Comparison of ENCODE assay signal across 1 cellular context in the genomic region with DNA sequence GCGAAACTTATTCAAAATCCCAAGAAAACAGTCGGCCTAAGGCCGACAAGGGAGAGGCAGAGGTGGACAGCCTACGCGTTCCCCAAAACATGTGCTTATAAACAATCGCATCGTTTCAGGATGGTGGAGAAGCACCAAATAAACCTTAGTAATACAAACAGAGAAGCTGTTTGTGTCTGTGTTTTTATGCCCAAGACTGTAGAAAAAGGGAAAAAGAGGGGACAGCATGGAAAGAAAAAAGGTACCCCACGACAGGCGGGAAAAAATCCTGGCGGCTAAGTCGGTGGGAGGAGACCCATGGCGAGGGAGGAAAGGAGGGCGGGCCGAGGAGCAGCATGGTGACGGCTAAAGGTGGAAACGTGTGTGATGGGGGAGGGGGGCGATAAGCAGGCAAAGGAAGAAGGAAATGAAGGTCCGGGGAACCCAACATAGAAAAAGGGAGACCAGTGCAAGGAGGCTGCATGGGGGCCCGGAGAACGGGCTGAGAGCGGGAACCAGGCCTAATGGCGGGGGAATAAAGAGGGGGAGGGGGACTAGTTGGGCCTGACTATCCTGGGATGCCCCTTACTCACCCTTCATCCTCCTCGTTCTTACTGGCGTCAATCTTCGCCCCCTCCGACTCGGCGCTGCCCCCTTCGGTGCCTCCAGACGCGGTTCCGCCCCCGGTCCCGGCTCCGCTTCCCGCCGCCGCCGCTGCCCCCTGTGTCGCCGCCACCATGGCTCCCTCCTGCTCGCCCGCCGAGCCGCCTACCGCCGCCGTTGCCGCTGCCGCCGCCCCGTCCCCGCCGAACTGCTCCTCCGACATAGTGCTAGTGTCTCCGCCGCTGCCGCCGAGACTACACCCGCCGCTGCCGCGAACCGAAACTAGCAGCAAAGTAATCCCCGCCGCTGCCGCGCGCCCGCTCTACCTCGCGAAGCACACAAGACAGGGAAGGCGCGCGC.
TF ChIP-seq lines count a peak whose summit lies in the region.

No MANE protein-coding gene starts in this region.

TF ChIP-seq in HepG2, 621 proteins besides CTCF, POLR2A, EP300 and RAD21 (continued from another document and continues in another):
- TF ChIP-seq SYNCRIP (IDR thresholded peaks at IDR 0.05; ENCODE audit: insufficient read depth, low read depth, low read length) (no peak), MTA3 (CRISPR knock-in tag; IDR thresholded peaks at IDR 0.05) (no peak), RARA (CRISPR knock-in tag; IDR thresholded peaks at IDR 0.05) (no peak), PCBP1 (IDR thresholded peaks at IDR 0.05; ENCODE audit: borderline replicate concordance, low read depth, low read length) (no peak), KMT2B (CRISPR knock-in tag; IDR thresholded peaks at IDR 0.05) (peak; percentile 15; the same call in 1 of the 2 replicates), ZNF552 (CRISPR knock-in tag; IDR thresholded peaks at IDR 0.05; ENCODE audit: borderline replicate concordance) (no peak), NFE2L2 (IDR thresholded peaks at IDR 0.05; ENCODE audit: low read length) (no peak), CREB1 (IDR thresholded peaks at IDR 0.05) (0 out of 2 replicates have a peak, but pooled peaks have one; percentile 8), CREB1 (CRISPR knock-in tag; IDR thresholded peaks at IDR 0.05) (no peak), KAT7 (CRISPR knock-in tag; IDR thresholded peaks at IDR 0.05; ENCODE audit: borderline replicate concordance) (0 out of 2 replicates have a peak, but pooled peaks have one; percentile 79), ZIK1 (CRISPR knock-in tag; IDR thresholded peaks at IDR 0.05; ENCODE audit: borderline replicate concordance, low read depth) (no peak; the same call in none of the 2 replicates), MEF2D (CRISPR knock-in tag; IDR thresholded peaks at IDR 0.05) (no peak), TCF12 (IDR thresholded peaks at IDR 0.05) (no peak), TCF12 (CRISPR knock-in tag; IDR thresholded peaks at IDR 0.05) (0 out of 2 replicates have a peak, but pooled peaks have one; percentile 9), SOX6 (IDR thresholded peaks at IDR 0.05) (no peak), SOX6 (CRISPR knock-in tag; IDR thresholded peaks at IDR 0.05) (no peak), ZFP37 (CRISPR knock-in tag; IDR thresholded peaks at IDR 0.05; ENCODE audit: borderline replicate concordance) (no peak), SIN3A (IDR thresholded peaks at IDR 0.05; ENCODE audit: borderline replicate concordance, low read depth, low read length) (peak; percentile 70; the same call in 1 of the 2 replicates), ZNF652 (CRISPR knock-in tag; IDR thresholded peaks at IDR 0.05; ENCODE audit: borderline replicate concordance, low read depth) (no peak), CBX2 (IDR thresholded peaks at IDR 0.05; ENCODE audit: low read depth, low read length) (no peak), CBX2 (CRISPR knock-in tag; IDR thresholded peaks at IDR 0.05; ENCODE audit: low read depth) (no peak), ZNF468 (CRISPR knock-in tag; IDR thresholded peaks at IDR 0.05) (no peak), FOXA1 (IDR thresholded peaks at IDR 0.05) (no peak), FOXA1 (CRISPR knock-in tag; IDR thresholded peaks at IDR 0.05) (no peak), JARID2 (CRISPR knock-in tag; IDR thresholded peaks at IDR 0.05; ENCODE audit: insufficient replicate concordance) (no peak), ZNF878 (CRISPR knock-in tag; IDR thresholded peaks at IDR 0.05) (0 out of 2 replicates have a peak, but pooled peaks have one; percentile 37), NONO (IDR thresholded peaks at IDR 0.05) (no peak), NONO (CRISPR knock-in tag; conservative IDR thresholded peaks at IDR 0.05) (no peak), NFRKB (IDR thresholded peaks at IDR 0.05) (no peak), ZNF749 (CRISPR knock-in tag; IDR thresholded peaks at IDR 0.05; ENCODE audit: borderline replicate concordance) (peak; percentile 39; the same call in 1 of the 2 replicates), ZNF879 (CRISPR knock-in tag; IDR thresholded peaks at IDR 0.05) (no peak), ZNF567 (CRISPR knock-in tag; IDR thresholded peaks at IDR 0.05; ENCODE audit: borderline replicate concordance) (no peak; the same call in 1 of the 2 replicates), SUZ12 (IDR thresholded peaks at IDR 0.05; ENCODE audit: low read depth, low read length) (no peak), HOXD1 (CRISPR knock-in tag; IDR thresholded peaks at IDR 0.05) (peak; percentile 45; the same call in 1 of the 2 replicates), ZNF550 (CRISPR knock-in tag; IDR thresholded peaks at IDR 0.05; ENCODE audit: borderline replicate concordance) (no peak), ZNF614 (CRISPR knock-in tag; IDR thresholded peaks at IDR 0.05; ENCODE audit: borderline replicate concordance) (no peak), RFX3 (CRISPR knock-in tag; IDR thresholded peaks at IDR 0.05) (no peak), MXI1 (IDR thresholded peaks at IDR 0.05; ENCODE audit: borderline replicate concordance, low read depth, low read length) (peak; percentile 78)
- TF ChIP-seq, protein P1, sequence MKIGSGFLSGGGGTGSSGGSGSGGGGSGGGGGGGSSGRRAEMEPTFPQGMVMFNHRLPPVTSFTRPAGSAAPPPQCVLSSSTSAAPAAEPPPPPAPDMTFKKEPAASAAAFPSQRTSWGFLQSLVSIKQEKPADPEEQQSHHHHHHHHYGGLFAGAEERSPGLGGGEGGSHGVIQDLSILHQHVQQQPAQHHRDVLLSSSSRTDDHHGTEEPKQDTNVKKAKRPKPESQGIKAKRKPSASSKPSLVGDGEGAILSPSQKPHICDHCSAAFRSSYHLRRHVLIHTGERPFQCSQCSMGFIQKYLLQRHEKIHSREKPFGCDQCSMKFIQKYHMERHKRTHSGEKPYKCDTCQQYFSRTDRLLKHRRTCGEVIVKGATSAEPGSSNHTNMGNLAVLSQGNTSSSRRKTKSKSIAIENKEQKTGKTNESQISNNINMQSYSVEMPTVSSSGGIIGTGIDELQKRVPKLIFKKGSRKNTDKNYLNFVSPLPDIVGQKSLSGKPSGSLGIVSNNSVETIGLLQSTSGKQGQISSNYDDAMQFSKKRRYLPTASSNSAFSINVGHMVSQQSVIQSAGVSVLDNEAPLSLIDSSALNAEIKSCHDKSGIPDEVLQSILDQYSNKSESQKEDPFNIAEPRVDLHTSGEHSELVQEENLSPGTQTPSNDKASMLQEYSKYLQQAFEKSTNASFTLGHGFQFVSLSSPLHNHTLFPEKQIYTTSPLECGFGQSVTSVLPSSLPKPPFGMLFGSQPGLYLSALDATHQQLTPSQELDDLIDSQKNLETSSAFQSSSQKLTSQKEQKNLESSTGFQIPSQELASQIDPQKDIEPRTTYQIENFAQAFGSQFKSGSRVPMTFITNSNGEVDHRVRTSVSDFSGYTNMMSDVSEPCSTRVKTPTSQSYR (CRISPR knock-in tag; IDR thresholded peaks at IDR 0.05; ENCODE audit: borderline replicate concordance) = peak; percentile 82; the same call in 1 of the 2 replicates
- TF ChIP-seq, protein P2, sequence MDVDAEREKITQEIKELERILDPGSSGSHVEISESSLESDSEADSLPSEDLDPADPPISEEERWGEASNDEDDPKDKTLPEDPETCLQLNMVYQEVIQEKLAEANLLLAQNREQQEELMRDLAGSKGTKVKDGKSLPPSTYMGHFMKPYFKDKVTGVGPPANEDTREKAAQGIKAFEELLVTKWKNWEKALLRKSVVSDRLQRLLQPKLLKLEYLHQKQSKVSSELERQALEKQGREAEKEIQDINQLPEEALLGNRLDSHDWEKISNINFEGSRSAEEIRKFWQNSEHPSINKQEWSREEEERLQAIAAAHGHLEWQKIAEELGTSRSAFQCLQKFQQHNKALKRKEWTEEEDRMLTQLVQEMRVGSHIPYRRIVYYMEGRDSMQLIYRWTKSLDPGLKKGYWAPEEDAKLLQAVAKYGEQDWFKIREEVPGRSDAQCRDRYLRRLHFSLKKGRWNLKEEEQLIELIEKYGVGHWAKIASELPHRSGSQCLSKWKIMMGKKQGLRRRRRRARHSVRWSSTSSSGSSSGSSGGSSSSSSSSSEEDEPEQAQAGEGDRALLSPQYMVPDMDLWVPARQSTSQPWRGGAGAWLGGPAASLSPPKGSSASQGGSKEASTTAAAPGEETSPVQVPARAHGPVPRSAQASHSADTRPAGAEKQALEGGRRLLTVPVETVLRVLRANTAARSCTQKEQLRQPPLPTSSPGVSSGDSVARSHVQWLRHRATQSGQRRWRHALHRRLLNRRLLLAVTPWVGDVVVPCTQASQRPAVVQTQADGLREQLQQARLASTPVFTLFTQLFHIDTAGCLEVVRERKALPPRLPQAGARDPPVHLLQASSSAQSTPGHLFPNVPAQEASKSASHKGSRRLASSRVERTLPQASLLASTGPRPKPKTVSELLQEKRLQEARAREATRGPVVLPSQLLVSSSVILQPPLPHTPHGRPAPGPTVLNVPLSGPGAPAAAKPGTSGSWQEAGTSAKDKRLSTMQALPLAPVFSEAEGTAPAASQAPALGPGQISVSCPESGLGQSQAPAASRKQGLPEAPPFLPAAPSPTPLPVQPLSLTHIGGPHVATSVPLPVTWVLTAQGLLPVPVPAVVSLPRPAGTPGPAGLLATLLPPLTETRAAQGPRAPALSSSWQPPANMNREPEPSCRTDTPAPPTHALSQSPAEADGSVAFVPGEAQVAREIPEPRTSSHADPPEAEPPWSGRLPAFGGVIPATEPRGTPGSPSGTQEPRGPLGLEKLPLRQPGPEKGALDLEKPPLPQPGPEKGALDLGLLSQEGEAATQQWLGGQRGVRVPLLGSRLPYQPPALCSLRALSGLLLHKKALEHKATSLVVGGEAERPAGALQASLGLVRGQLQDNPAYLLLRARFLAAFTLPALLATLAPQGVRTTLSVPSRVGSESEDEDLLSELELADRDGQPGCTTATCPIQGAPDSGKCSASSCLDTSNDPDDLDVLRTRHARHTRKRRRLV (CRISPR knock-in tag; IDR thresholded peaks at IDR 0.05) = no peak
- TF ChIP-seq, protein P3, sequence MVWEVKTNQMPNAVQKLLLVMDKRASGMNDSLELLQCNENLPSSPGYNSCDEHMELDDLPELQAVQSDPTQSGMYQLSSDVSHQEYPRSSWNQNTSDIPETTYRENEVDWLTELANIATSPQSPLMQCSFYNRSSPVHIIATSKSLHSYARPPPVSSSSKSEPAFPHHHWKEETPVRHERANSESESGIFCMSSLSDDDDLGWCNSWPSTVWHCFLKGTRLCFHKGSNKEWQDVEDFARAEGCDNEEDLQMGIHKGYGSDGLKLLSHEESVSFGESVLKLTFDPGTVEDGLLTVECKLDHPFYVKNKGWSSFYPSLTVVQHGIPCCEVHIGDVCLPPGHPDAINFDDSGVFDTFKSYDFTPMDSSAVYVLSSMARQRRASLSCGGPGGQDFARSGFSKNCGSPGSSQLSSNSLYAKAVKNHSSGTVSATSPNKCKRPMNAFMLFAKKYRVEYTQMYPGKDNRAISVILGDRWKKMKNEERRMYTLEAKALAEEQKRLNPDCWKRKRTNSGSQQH (CRISPR knock-in tag; IDR thresholded peaks at IDR 0.05; ENCODE audit: low read depth) = 0 out of 2 replicates have a peak, but pooled peaks have one; percentile 33
- TF ChIP-seq, protein P4, sequence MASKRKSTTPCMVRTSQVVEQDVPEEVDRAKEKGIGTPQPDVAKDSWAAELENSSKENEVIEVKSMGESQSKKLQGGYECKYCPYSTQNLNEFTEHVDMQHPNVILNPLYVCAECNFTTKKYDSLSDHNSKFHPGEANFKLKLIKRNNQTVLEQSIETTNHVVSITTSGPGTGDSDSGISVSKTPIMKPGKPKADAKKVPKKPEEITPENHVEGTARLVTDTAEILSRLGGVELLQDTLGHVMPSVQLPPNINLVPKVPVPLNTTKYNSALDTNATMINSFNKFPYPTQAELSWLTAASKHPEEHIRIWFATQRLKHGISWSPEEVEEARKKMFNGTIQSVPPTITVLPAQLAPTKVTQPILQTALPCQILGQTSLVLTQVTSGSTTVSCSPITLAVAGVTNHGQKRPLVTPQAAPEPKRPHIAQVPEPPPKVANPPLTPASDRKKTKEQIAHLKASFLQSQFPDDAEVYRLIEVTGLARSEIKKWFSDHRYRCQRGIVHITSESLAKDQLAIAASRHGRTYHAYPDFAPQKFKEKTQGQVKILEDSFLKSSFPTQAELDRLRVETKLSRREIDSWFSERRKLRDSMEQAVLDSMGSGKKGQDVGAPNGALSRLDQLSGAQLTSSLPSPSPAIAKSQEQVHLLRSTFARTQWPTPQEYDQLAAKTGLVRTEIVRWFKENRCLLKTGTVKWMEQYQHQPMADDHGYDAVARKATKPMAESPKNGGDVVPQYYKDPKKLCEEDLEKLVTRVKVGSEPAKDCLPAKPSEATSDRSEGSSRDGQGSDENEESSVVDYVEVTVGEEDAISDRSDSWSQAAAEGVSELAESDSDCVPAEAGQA (IDR thresholded peaks at IDR 0.05; ENCODE audit: low read depth) = no peak; the same call in 1 of the 2 replicates
- TF ChIP-seq, protein P4 (CRISPR knock-in tag; IDR thresholded peaks at IDR 0.05; ENCODE audit: borderline replicate concordance) = peak; percentile 24; the same call in 1 of the 2 replicates
